8 cellular contexts compared by ENCODE assay signal in genomic region chr18:50193796-50194622, GRCh38.
DNase-seq lines count a peak whose midpoint lies in the region; ATAC-seq and TF ChIP-seq lines count a peak whose summit lies in the region.

No MANE protein-coding gene starts in this region.

- H3K36me3 Mint-ChIP-seq in nephron progenitor cell (ENCODE audit: low read depth), result no peaks in the 10 kb centered on the region

- ATAC-seq in HG03439 (IDR thresholded peaks at IDR 0.05; ENCODE audit: unreplicated experiment) (peak; percentile 7), GM18502 (IDR thresholded peaks at IDR 0.05; ENCODE audit: poor library complexity, unreplicated experiment) (no peak)

- peak; percentile 58 for DNase-seq in D341Med (ENCODE audit: low spot score)
- no peak for DNase-seq in coronary artery (ENCODE audit: low spot score)
- DNase-seq in nephron progenitor cell, result peak; percentile 55
- no peak for DNase-seq in COR-L47 (lab: John Stamatoyannopoulos, UW)
- no peak for DNase-seq in NCI-H1105 treated with DMSO at 0.1 percent for 48 hours (lab: John Stamatoyannopoulos, UW)
- no peak for DNase-seq in SIG-M5 (lab: John Stamatoyannopoulos, UW)

- TF ChIP-seq CTCF in coronary artery (IDR thresholded peaks at IDR 0.05), result no peak
- no peak for TF ChIP-seq CTCF in nephron progenitor cell (IDR thresholded peaks at IDR 0.05)

- peaks cover 12% of the 10 kb centered on the region for H3K4me1 Mint-ChIP-seq in nephron progenitor cell

- peak overlapping the region; percentile 71 for H3K4me3 ChIP-seq in coronary artery

- H3K27ac ChIP-seq in coronary artery, result no peak overlapping the region

- H3K9me3 Mint-ChIP-seq in nephron progenitor cell, result no peaks in the 10 kb centered on the region

- H3K27me3 Mint-ChIP-seq in nephron progenitor cell (ENCODE audit: low read depth, poor library complexity), result peaks cover 94% of the 10 kb centered on the region

- H3K27ac Mint-ChIP-seq in nephron progenitor cell, result no peak overlapping the region

- peak overlapping the region; percentile 77 for H3K4me3 Mint-ChIP-seq in nephron progenitor cell

Comparison
In these comparisons a context has a peak if more than half of its experiments do, and no peak if none do; other contexts are left out.
1. DNase-seq: peak in D341Med (single experiment) and nephron progenitor cell (single experiment); none in coronary artery (single experiment), COR-L47 (single experiment), NCI-H1105 treated with DMSO at 0.1 percent for 48 hours (single experiment) and SIG-M5 (single experiment).